ENCODE assay signal across 16 cellular contexts in the genomic region with DNA sequence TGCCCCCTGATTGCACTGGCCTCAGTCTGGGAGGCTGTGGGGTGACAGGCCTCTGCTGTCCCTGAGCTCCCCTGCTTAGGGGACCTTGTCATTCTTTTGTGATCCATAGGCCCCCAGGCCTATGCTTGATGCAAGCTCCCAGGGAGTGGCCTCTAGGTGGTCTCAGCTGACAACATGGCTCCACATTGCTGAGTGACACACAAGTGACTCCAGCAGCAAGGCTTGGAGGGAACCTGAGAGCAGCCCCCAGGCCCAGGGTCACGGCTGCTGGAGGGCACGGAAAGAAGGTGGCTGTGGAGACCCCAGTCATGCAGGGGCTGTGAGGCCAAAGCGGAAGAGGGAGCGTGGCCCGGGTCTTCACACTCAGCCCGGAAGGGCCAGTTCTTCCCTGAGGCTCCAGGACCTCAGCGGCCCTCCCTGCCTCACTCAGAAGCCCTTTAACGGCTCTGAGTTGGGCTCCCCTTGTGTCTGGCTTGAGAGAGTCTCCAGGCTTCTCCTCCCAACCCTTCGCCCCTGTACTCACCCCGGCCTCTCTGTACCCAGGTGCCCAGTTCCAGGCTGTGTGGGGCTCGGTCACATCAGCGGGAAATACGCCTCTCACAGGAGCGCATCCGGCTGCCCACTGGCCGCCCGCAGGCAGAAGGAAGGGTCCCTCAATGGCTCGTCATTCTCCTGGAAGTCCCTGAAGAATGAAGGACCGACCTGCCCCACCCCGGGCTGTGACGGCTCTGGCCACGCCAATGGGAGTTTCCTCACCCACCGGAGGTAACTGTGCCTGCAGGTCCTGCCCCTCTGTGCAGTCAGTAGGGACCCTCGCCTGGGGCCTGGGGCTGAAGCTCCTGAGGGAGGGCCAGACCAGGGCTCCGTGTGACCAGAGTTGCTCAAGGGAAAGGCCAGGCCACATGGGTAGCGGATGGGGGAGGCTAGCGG.
"Had no signal": no experiment of that assay in that cellular context is flagged by ENCODE, and none has a peak within 500 bp of the region (broad histone marks: within the 10 kb centered on the region; RNA-seq: fewer than 3 reads in every experiment).

No MANE protein-coding gene starts in this region.

- H3K27ac Mint-ChIP-seq: activated B cell treated with CpG ODN at 0.5 μM for 24 hours; activated CD4-positive, alpha-beta T cell treated with anti-CD3 and anti-CD28 coated beads, Interleukin-2, amount 10 ng/mL, durations not matched to agents 7 days and 5 days; activated naive CD4-positive, alpha-beta T cell treated with anti-CD3 and anti-CD28 coated beads, Interleukin-2, amount 50 U/mL, for 72 hours; activated T-cell treated with anti-CD3 and anti-CD28 coated beads, Interleukin-2, amount 50 U/mL, for 72 hours; mesothelial cell of epicardium had no signal

- H3K27me3 Mint-ChIP-seq: activated B cell treated with CpG ODN at 0.5 μM for 24 hours; activated CD4-positive, alpha-beta T cell treated with anti-CD3 and anti-CD28 coated beads, Interleukin-2, amount 10 ng/mL, durations not matched to agents 7 days and 5 days; brain had no signal

- ATAC-seq: activated T-cell treated with anti-CD3 and anti-CD28 coated beads, Interleukin-2, amount 50 U/mL, for 72 hours had no signal

- DNase-seq: activated B cell treated with CpG ODN at 0.5 μM for 24 hours; activated CD4-positive, alpha-beta T cell treated with anti-CD3 and anti-CD28 coated beads, Interleukin-2, amount 10 ng/mL, durations not matched to agents 7 days and 5 days; activated CD8-positive, alpha-beta memory T cell treated with anti-CD3 and anti-CD28 coated beads, Interleukin-2, amount 50 U/mL, for 48 hours; activated gamma-delta T cell; activated T-cell treated with anti-CD3 and anti-CD28 coated beads, Interleukin-2, amount 50 U/mL, for 72 hours; cortex of kidney; effector CD4-positive, alpha-beta T cell; stimulated activated CD4-positive, alpha-beta T cell treated with anti-CD3 and anti-CD28 coated beads, Interleukin-12 subunit alpha, Interleukin-12 subunit beta, amount 100 ng/mL, for 4 hours; stimulated activated naive CD4-positive, alpha-beta T cell; T-helper 2 cell; transverse colon had no signal

- H3K36me3 Mint-ChIP-seq: activated naive CD4-positive, alpha-beta T cell treated with anti-CD3 and anti-CD28 coated beads, Interleukin-2, amount 50 U/mL, for 72 hours; mesothelial cell of epicardium; neural progenitor cell had no signal

- H3K4me3 Mint-ChIP-seq: activated B cell treated with CpG ODN at 0.5 μM for 24 hours; activated CD4-positive, alpha-beta T cell treated with anti-CD3 and anti-CD28 coated beads, Interleukin-2, amount 10 ng/mL, durations not matched to agents 7 days and 5 days; activated T-cell treated with anti-CD3 and anti-CD28 coated beads, Interleukin-2, amount 50 U/mL, for 72 hours; brain; central memory CD8-positive, alpha-beta T cell; mesothelial cell of epicardium had no signal

- H3K9me3 Mint-ChIP-seq: activated B cell treated with CpG ODN at 0.5 μM for 24 hours; activated CD4-positive, alpha-beta T cell treated with anti-CD3 and anti-CD28 coated beads, Interleukin-2, amount 10 ng/mL, durations not matched to agents 7 days and 5 days; activated naive CD4-positive, alpha-beta T cell treated with anti-CD3 and anti-CD28 coated beads, Interleukin-2, amount 50 U/mL, for 72 hours; activated T-cell treated with anti-CD3 and anti-CD28 coated beads, Interleukin-2, amount 50 U/mL, for 72 hours; brain; central memory CD8-positive, alpha-beta T cell; mesothelial cell of epicardium had no signal
